In genomic region chr7:114825423-114825951, GRCh38 we compare ENCODE assay signal across 15 cellular contexts.
DNase-seq lines count a peak whose midpoint lies in the region; ATAC-seq, FAIRE-seq and TF ChIP-seq lines count a peak whose summit lies in the region.
"Had no signal": no experiment of that assay in that cellular context is flagged by ENCODE, and none has a peak within 500 bp of the region (broad histone marks: within the 10 kb centered on the region; RNA-seq: fewer than 3 reads in every experiment).

No MANE protein-coding gene starts in this region.

- H3K36me3 Mint-ChIP-seq in activated CD8-positive, alpha-beta T cell treated with anti-CD3 and anti-CD28 coated beads for 36 hours (ENCODE audit: low read depth): peaks cover 19% of the 10 kb centered on the region
- H3K36me3 Mint-ChIP-seq in nephron progenitor cell (ENCODE audit: low read depth): peaks cover 9% of the 10 kb centered on the region
- H3K36me3 Mint-ChIP-seq: type B pancreatic cell had no signal

- 33 to 57% (median 40%) methylated on average over 3 of the region's 3 CpGs for WGBS in small intestine, 3 donors

- POLR2A ChIA-PET in activated CD8-positive, alpha-beta T cell treated with anti-CD3 and anti-CD28 coated beads for 36 hours (lab: Charles Lee): no interaction called here

- no peak overlapping the region for H3K9ac ChIP-seq in HUES48 (ENCODE audit: low read depth, low read length)

- peak; percentile 71 for DNase-seq in activated CD8-positive, alpha-beta T cell treated with anti-CD3 and anti-CD28 coated beads for 36 hours
- DNase-seq in nephron progenitor cell: no peak
- DNase-seq in left cardiac atrium: no peak
- DNase-seq in small intestine: no peak
- no peak for DNase-seq in kidney glomerular epithelial cell (lab: John Stamatoyannopoulos, UW)
- DNase-seq: esophagus squamous epithelium, NCI-H1092 had no signal

- intact Hi-C loops in activated CD8-positive, alpha-beta T cell treated with anti-CD3 and anti-CD28 coated beads for 36 hours (cut with micrococcal nuclease): no loop called here
- intact Hi-C loops in left cardiac atrium (cut with DNase I): no loop called here

- H3K27me3 Mint-ChIP-seq in activated CD8-positive, alpha-beta T cell treated with anti-CD3 and anti-CD28 coated beads for 36 hours: peaks cover 5% of the 10 kb centered on the region
- no peaks in the 10 kb centered on the region for H3K27me3 Mint-ChIP-seq in nephron progenitor cell (ENCODE audit: low read depth, poor library complexity)
- H3K27me3 Mint-ChIP-seq: B cell, type B pancreatic cell had no signal

- CTCF ChIA-PET in activated CD8-positive, alpha-beta T cell treated with anti-CD3 and anti-CD28 coated beads for 36 hours (lab: Charles Lee): interaction anchor here (0.7 to 1.5 kb wide), 4 partner anchors 9 to 40 kb away, joined by 3 to 5 read pairs (median 3); no protein-coding TSS in a partner anchor

- H3K4me1 ChIP-seq in HUES48 (ENCODE audit: control insufficient read depth, insufficient read depth, low read length) (peaks cover 41% of the 10 kb centered on the region), small intestine (ENCODE audit: control insufficient read depth in 2 of 2, insufficient read depth in 1 of 2, low read depth in 1 of 2, low read length in 1 of 2) (no peaks in the 10 kb centered on the region)

- H3K36me3 ChIP-seq in HUES48 (ENCODE audit: control insufficient read depth, insufficient read depth, low read length) (no peaks in the 10 kb centered on the region), small intestine (ENCODE audit: control insufficient read depth in 2 of 2, insufficient read depth in 2 of 2, low read length in 2 of 2) (no peaks in the 10 kb centered on the region)
- H3K36me3 ChIP-seq: esophagus squamous epithelium had no signal

- TF ChIP-seq CTCF in 22Rv1 (IDR thresholded peaks at IDR 0.05): peak; percentile 60
- TF ChIP-seq CTCF in activated CD8-positive, alpha-beta T cell treated with anti-CD3 and anti-CD28 coated beads for 36 hours (IDR thresholded peaks at IDR 0.05): no peak
- no peak for TF ChIP-seq CTCF in nephron progenitor cell (IDR thresholded peaks at IDR 0.05)

- H3K27ac ChIP-seq in 22Rv1 (no peak overlapping the region), HUES48 (ENCODE audit: low read depth, low read length) (peak overlapping the region; percentile 82), small intestine (ENCODE audit: low read depth in 1 of 2, low read length in 1 of 2) (no peak overlapping the region)
- H3K27ac ChIP-seq: esophagus squamous epithelium had no signal

- H3K27me3 ChIP-seq in HUES48 (ENCODE audit: control insufficient read depth, insufficient read depth, low read length) (no peaks in the 10 kb centered on the region), small intestine (ENCODE audit: control insufficient read depth in 2 of 2, insufficient read depth in 2 of 2, low read length in 2 of 2) (no peaks in the 10 kb centered on the region)
- H3K27me3 ChIP-seq: esophagus squamous epithelium had no signal

- H3K4me3 ChIP-seq in HUES48 (ENCODE audit: low read depth, low read length): no peak overlapping the region
- no peak overlapping the region for H3K4me3 ChIP-seq in small intestine (ENCODE audit: low read depth in 1 of 2, low read length in 2 of 2)
- H3K4me3 ChIP-seq: esophagus squamous epithelium had no signal

- H3K4me1 Mint-ChIP-seq in activated CD8-positive, alpha-beta T cell treated with anti-CD3 and anti-CD28 coated beads for 36 hours (ENCODE audit: low read depth): peaks cover 23% of the 10 kb centered on the region
- no peaks in the 10 kb centered on the region for H3K4me1 Mint-ChIP-seq in nephron progenitor cell
- H3K4me1 Mint-ChIP-seq: B cell had no signal

- peaks cover 25% of the 10 kb centered on the region for H3K9me3 Mint-ChIP-seq in activated CD8-positive, alpha-beta T cell treated with anti-CD3 and anti-CD28 coated beads for 36 hours
- H3K9me3 Mint-ChIP-seq in nephron progenitor cell: peaks cover 22% of the 10 kb centered on the region

- H3K27ac Mint-ChIP-seq in activated CD8-positive, alpha-beta T cell treated with anti-CD3 and anti-CD28 coated beads for 36 hours: peak overlapping the region; percentile 72
- H3K27ac Mint-ChIP-seq in nephron progenitor cell: peak overlapping the region; percentile 48
- H3K27ac Mint-ChIP-seq: B cell, type B pancreatic cell had no signal

- FAIRE-seq in small intestine (lab: Jason Lieb, UNC): no peak
- FAIRE-seq: islet of Langerhans had no signal

- H3K9me3 ChIP-seq in HUES48 (ENCODE audit: control insufficient read depth, insufficient read depth, low read length): peaks cover 10% of the 10 kb centered on the region; the same call in 1 of the 2 replicates
- H3K9me3 ChIP-seq in small intestine (ENCODE audit: control insufficient read depth, low read depth): no peaks in the 10 kb centered on the region

- no peak overlapping the region for H3K4me3 Mint-ChIP-seq in activated CD8-positive, alpha-beta T cell treated with anti-CD3 and anti-CD28 coated beads for 36 hours
- no peak overlapping the region for H3K4me3 Mint-ChIP-seq in nephron progenitor cell
- H3K4me3 Mint-ChIP-seq: B cell; brain; natural killer cell treated with Interleukin-12 subunit alpha and Interleukin-12 subunit beta and Interleukin-15 and Interleukin-18, amount 100 ng/mL, for 72 hours; type B pancreatic cell had no signal

- ATAC-seq in activated CD8-positive, alpha-beta T cell treated with anti-CD3 and anti-CD28 coated beads for 36 hours: peak; percentile 82
- ATAC-seq in left cardiac atrium: no peak
- no peak for ATAC-seq in HG03280 (IDR thresholded peaks at IDR 0.05; ENCODE audit: unreplicated experiment)
- ATAC-seq: natural killer cell treated with Interleukin-12 subunit alpha and Interleukin-12 subunit beta and Interleukin-15 and Interleukin-18, amount 100 ng/mL, for 72 hours had no signal
